Comparison of ENCODE assay signal across 31 cellular contexts in the genomic region with DNA sequence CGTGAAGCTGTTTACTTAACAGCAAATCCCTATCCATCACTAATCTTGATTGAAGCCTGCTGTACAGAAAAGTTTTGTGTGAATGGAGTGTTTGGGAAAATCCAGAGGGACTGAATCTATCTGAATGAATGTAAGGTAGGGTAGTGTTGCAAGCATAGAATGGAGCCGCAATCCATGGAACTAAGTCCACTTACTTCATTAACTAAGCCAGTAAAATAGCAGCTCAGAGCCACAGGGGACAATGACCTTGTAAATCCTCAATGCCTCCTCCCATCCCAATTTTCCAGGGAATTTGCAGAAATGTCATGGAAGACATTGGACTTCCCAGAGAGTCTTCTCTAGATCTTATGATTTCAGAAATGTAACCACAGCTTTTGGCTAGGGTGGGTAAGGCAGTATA. TPM values are rescaled to one million over a fixed set of nuclear protein-coding genes. Genes with fewer than 3 reads are reported as not detected.
DNase-seq lines count a peak whose midpoint lies in the region; ATAC-seq, FAIRE-seq and TF ChIP-seq lines count a peak whose summit lies in the region.
"Had no signal": no experiment of that assay in that cellular context is flagged by ENCODE, and none has a peak within 500 bp of the region (broad histone marks: within the 10 kb centered on the region; RNA-seq: fewer than 3 reads in every experiment).

No MANE protein-coding gene starts in this region.

- no peak for TF ChIP-seq POLR2A in HepG2 (IDR thresholded peaks at IDR 0.05; ENCODE audit: insufficient read depth in 1 of 2, low read depth in 2 of 2, low read length in 2 of 2)

- no TSS peak for BruUV-seq in HepG2 (replicated peaks; lab: Mats Ljungman, UMichigan)

- peaks cover 4% of the 10 kb centered on the region for H3K36me3 Mint-ChIP-seq in T-helper 17 cell (ENCODE audit: low read depth)
- no peaks in the 10 kb centered on the region for H3K36me3 Mint-ChIP-seq in activated T-helper 2 cell treated with anti-CD3 and anti-CD28 coated beads, Interferon-gamma antibody, Interleukin-2, Interleukin-4, amounts not matched to agents 10 μg/mL and 5 μg/mL and 100 μg/mL, durations not matched to agents 14 hours and 24 hours and 36 hours (ENCODE audit: low read depth)
- H3K36me3 Mint-ChIP-seq: CD4-positive, alpha-beta memory T cell had no signal

- in situ Hi-C loops in GM13976 (cut with MboI; ENCODE audit: low sequenced_read_pairs, unreplicated experiment), result loop anchor here (25.0 kb wide), 1 partner anchor 308 kb away; no protein-coding TSS in a partner anchor
- in situ Hi-C loops in HepG2 (cut with HindIII; ENCODE audit: extremely low pct_ligation_motif_present, low pct_unique_long_range_greater_than_20kb), result no loop called here

- TF ChIP-seq RAD21 in HepG2 (CRISPR knock-in tag; IDR thresholded peaks at IDR 0.05), result no peak

- no peak for TF ChIP-seq CTCF in GM13976 (IDR thresholded peaks at IDR 0.05; ENCODE audit: borderline replicate concordance, control extremely low read depth, extremely low read depth, insufficient read depth, missing control alignments)
- no peak for TF ChIP-seq CTCF in HepG2 (CRISPR knock-in tag; IDR thresholded peaks at IDR 0.05)
- no peak for TF ChIP-seq CTCF in osteoblast (IDR thresholded peaks at IDR 0.05; ENCODE audit: extremely low read depth, low read depth, low read length)

- H3K4me3 Mint-ChIP-seq in T-helper 17 cell, result no peak overlapping the region
- no peak overlapping the region for H3K4me3 Mint-ChIP-seq in activated T-helper 2 cell treated with anti-CD3 and anti-CD28 coated beads, Interferon-gamma antibody, Interleukin-2, Interleukin-4, amounts not matched to agents 10 μg/mL and 5 μg/mL and 100 μg/mL, durations not matched to agents 14 hours and 24 hours and 36 hours (ENCODE audit: low read depth)
- H3K4me3 Mint-ChIP-seq: CD14-positive monocyte; CD4-positive, alpha-beta memory T cell; CD4-positive, CD25-positive, alpha-beta regulatory T cell; CD8-positive, alpha-beta memory T cell had no signal

- intact Hi-C loops in HepG2 (cut with micrococcal nuclease; ENCODE audit: unreplicated experiment), result no loop called here
- intact Hi-C loops in activated T-helper 2 cell treated with anti-CD3 and anti-CD28 coated beads, Interferon-gamma antibody, Interleukin-2, Interleukin-4, amounts not matched to agents 10 μg/mL and 5 μg/mL and 100 μg/mL, durations not matched to agents 14 hours and 24 hours and 36 hours (cut with micrococcal nuclease), result no loop called here

- H3K27ac ChIP-seq in HepG2 (ENCODE audit: extremely low read length, insufficient read depth, low read length) (no peak overlapping the region), osteoblast (ENCODE audit: low read depth, low read length) (no peak overlapping the region)
- H3K27ac ChIP-seq: BLaER1 had no signal

- TF ChIP-seq EP300 in HepG2 (IDR thresholded peaks at IDR 0.05; ENCODE audit: low read depth in 2 of 2, low read length in 2 of 2), result no peak
- no peak for TF ChIP-seq EP300 in HepG2 (CRISPR knock-in tag; IDR thresholded peaks at IDR 0.05; ENCODE audit: borderline replicate concordance)

- no peak overlapping the region for H3K27ac Mint-ChIP-seq in T-helper 17 cell
- no peak overlapping the region for H3K27ac Mint-ChIP-seq in activated T-helper 2 cell treated with anti-CD3 and anti-CD28 coated beads, Interferon-gamma antibody, Interleukin-2, Interleukin-4, amounts not matched to agents 10 μg/mL and 5 μg/mL and 100 μg/mL, durations not matched to agents 14 hours and 24 hours and 36 hours
- H3K27ac Mint-ChIP-seq: CD14-positive monocyte; CD8-positive, alpha-beta memory T cell had no signal

- H2AFZ ChIP-seq in HepG2 (ENCODE audit: low read length), result no peak overlapping the region
- H2AFZ ChIP-seq in osteoblast (ENCODE audit: low read length), result no peak overlapping the region

- H3K4me1 Mint-ChIP-seq in T-helper 17 cell, result no peaks in the 10 kb centered on the region
- H3K4me1 Mint-ChIP-seq in activated T-helper 2 cell treated with anti-CD3 and anti-CD28 coated beads, Interferon-gamma antibody, Interleukin-2, Interleukin-4, amounts not matched to agents 10 μg/mL and 5 μg/mL and 100 μg/mL, durations not matched to agents 14 hours and 24 hours and 36 hours (ENCODE audit: low read depth), result no peaks in the 10 kb centered on the region
- H3K4me1 Mint-ChIP-seq: CD14-positive monocyte; CD4-positive, alpha-beta memory T cell; CD4-positive, CD25-positive, alpha-beta regulatory T cell; CD8-positive, alpha-beta memory T cell had no signal

- H3K9me3 ChIP-seq in HepG2 (ENCODE audit: low read length) (peaks cover 11% of the 10 kb centered on the region), osteoblast (ENCODE audit: low read depth, low read length) (peaks cover 2% of the 10 kb centered on the region), T-helper 17 cell (ENCODE audit: control insufficient read depth, low read length, poor library complexity, severe bottlenecking) (no peaks in the 10 kb centered on the region)
- H3K9me3 ChIP-seq: BE2C had no signal

- no peak for FAIRE-seq in HepG2 (lab: Jason Lieb, UNC)
- FAIRE-seq: A204.1, GM12878, GM12892, GM19239 had no signal

- no peaks in the 10 kb centered on the region for H3K36me3 ChIP-seq in HepG2 (replicated peaks in 1 of 2; ENCODE audit: control insufficient read depth in 1 of 2, insufficient read depth in 2 of 2, low read length in 2 of 2)
- no peaks in the 10 kb centered on the region for H3K36me3 ChIP-seq in osteoblast (ENCODE audit: insufficient read depth, low read length)
- H3K36me3 ChIP-seq: BE2C had no signal

- H3K27me3 ChIP-seq in HepG2 (ENCODE audit: control insufficient read depth in 1 of 2, insufficient read depth in 2 of 2, low read length in 2 of 2) (peaks cover 1 to 32% of the 10 kb centered on the region in 2 experiments; a peak in 4 of 5 replicates), osteoblast (ENCODE audit: insufficient read depth, low read length) (peaks cover 3% of the 10 kb centered on the region)
- H3K27me3 ChIP-seq: BE2C, BLaER1 had no signal

- H3K9ac ChIP-seq in HepG2 (ENCODE audit: insufficient read depth, low read depth, low read length), result no peak overlapping the region
- H3K9ac ChIP-seq: BLaER1 had no signal

- DNase-seq in GM13976 (ENCODE audit: low spot score), result peak; percentile 5
- DNase-seq in iPS-NIHi7 (ENCODE audit: extremely low spot score), result peak; percentile 6
- DNase-seq in HepG2 (ENCODE audit: low spot score), result no peak
- DNase-seq in osteoblast (ENCODE audit: insufficient read length, low spot score, missing footprints), result peak; percentile 41
- DNase-seq in anterior cingulate cortex (lab: John Stamatoyannopoulos, UW), result no peak
- no peak for DNase-seq in T-helper 17 cell
- DNase-seq in activated T-helper 2 cell treated with anti-CD3 and anti-CD28 coated beads, Interferon-gamma antibody, Interleukin-2, Interleukin-4, amounts not matched to agents 10 μg/mL and 5 μg/mL and 100 μg/mL, durations not matched to agents 14 hours and 24 hours and 36 hours (ENCODE audit: low spot score), result no peak
- DNase-seq: 8988T; ACHN; BE2C; C1 segment of cervical spinal cord; CD4-positive, alpha-beta memory T cell; CD4-positive, CD25-positive, alpha-beta regulatory T cell; CD8-positive, alpha-beta memory T cell; COR-L47; DMS 273 treated with DMSO at 0.1 percent for 48 hours; DMS153; DMS53; DMS79; EL; GDM1 had no signal

- no peaks in the 10 kb centered on the region for H3K79me2 ChIP-seq in HepG2 (ENCODE audit: insufficient read depth, low read length)
- H3K79me2 ChIP-seq in osteoblast (ENCODE audit: insufficient read depth, low read length), result no peaks in the 10 kb centered on the region

- peaks cover 15% of the 10 kb centered on the region for H3K9me3 Mint-ChIP-seq in activated T-helper 2 cell treated with anti-CD3 and anti-CD28 coated beads, Interferon-gamma antibody, Interleukin-2, Interleukin-4, amounts not matched to agents 10 μg/mL and 5 μg/mL and 100 μg/mL, durations not matched to agents 14 hours and 24 hours and 36 hours

- 0% methylated on average over 2 of the region's 2 CpGs for WGBS in HepG2 (ENCODE audit: low lambda C conversion rate)

- POLR2A ChIA-PET in HepG2 (lab: Yijun Ruan, JAX), result no interaction called here

- ATAC-seq in HepG2, result 0 out of 3 replicates have a peak, but pooled peaks have one; percentile 31
- ATAC-seq in T-helper 17 cell, result no peak
- ATAC-seq: GM12878 had no signal

- H3K4me1 ChIP-seq in HepG2 (ENCODE audit: insufficient read depth, low read length), result no peaks in the 10 kb centered on the region
- H3K4me1 ChIP-seq in osteoblast (ENCODE audit: insufficient read depth, low read length), result no peaks in the 10 kb centered on the region
- H3K4me1 ChIP-seq: BE2C, BLaER1 had no signal

- H4K20me1 ChIP-seq in HepG2 (ENCODE audit: insufficient read depth, low read length) (no peaks in the 10 kb centered on the region), osteoblast (ENCODE audit: insufficient read depth, low read length) (no peaks in the 10 kb centered on the region)
- H4K20me1 ChIP-seq: BLaER1 had no signal

- peaks cover 12% of the 10 kb centered on the region for H3K27me3 Mint-ChIP-seq in T-helper 17 cell
- peaks cover 10% of the 10 kb centered on the region for H3K27me3 Mint-ChIP-seq in activated T-helper 2 cell treated with anti-CD3 and anti-CD28 coated beads, Interferon-gamma antibody, Interleukin-2, Interleukin-4, amounts not matched to agents 10 μg/mL and 5 μg/mL and 100 μg/mL, durations not matched to agents 14 hours and 24 hours and 36 hours (ENCODE audit: low read depth)

- H3K4me3 ChIP-seq in HepG2 (replicated peaks in 1 of 3; ENCODE audit: insufficient read depth in 1 of 3, low read depth in 2 of 3, low read length in 3 of 3), result no peak overlapping the region
- no peak overlapping the region for H3K4me3 ChIP-seq in osteoblast (ENCODE audit: insufficient read depth, low read length)
- H3K4me3 ChIP-seq: BLaER1, GM12878 had no signal

- CTCF ChIA-PET in HepG2 (lab: Yijun Ruan, JAX; ENCODE audit: low intra/inter-chr PET ratio, low total read pairs), result no interaction called here

- H3K4me2 ChIP-seq in HepG2 (ENCODE audit: low read depth, low read length) (no peak overlapping the region), osteoblast (ENCODE audit: insufficient read depth, low read length) (no peak overlapping the region)
- H3K4me2 ChIP-seq: BLaER1 had no signal

RNA-seq across cellular contexts. Expression of a gene that starts 15.2 kb away (rescaled TPM):
- not detected in 2 replicates for total RNA-seq in HepG2 (2016; rRNA removed; fragmentation: Illumina TruSeq; extraction: Trizol)
- total RNA-seq in HepG2 (2016; cell fraction: cytosol; rRNA removed; fragmentation: Illumina TruSeq; extraction: Trizol; ENCODE audit: low read depth), result not detected in 2 replicates
- not detected in 2 replicates for total RNA-seq in HepG2 (2016; cell fraction: insoluble cytoplasmic fraction; rRNA removed; fragmentation: Illumina TruSeq; extraction: Trizol)
- total RNA-seq in HepG2 (2016; cell fraction: membrane; rRNA removed; fragmentation: Illumina TruSeq; extraction: Trizol), result not detected in 2 replicates
- not detected in 2 replicates for total RNA-seq in HepG2 (2016; cell fraction: nucleus; rRNA removed; fragmentation: Illumina TruSeq; extraction: Trizol)
- not detected in 2 replicates for polyA plus RNA-seq in HepG2 (2011; rRNA removed)
- polyA plus RNA-seq in HepG2 (2011; cell fraction: cytosol; rRNA removed), result not detected in 2 replicates
- not detected in 2 replicates for polyA plus RNA-seq in HepG2 (2011; cell fraction: nucleus; rRNA removed)
- polyA plus RNA-seq in HepG2 (2012), result not detected in 2 replicates
- polyA plus RNA-seq in HepG2 (2016; cell fraction: cytosol; fragmentation: Illumina TruSeq; extraction: Trizol; ENCODE audit: low read depth), result not detected in 2 replicates
- not detected in 2 replicates for polyA plus RNA-seq in HepG2 (2016; cell fraction: insoluble cytoplasmic fraction; fragmentation: Illumina TruSeq; extraction: Trizol; ENCODE audit: low read depth)
- polyA plus RNA-seq in HepG2 (2016; cell fraction: membrane; fragmentation: Illumina TruSeq; extraction: Trizol; ENCODE audit: low read depth), result not detected in 2 replicates
- polyA plus RNA-seq in HepG2 (2016; cell fraction: nucleus; fragmentation: Illumina TruSeq; extraction: Trizol; ENCODE audit: insufficient read depth, low read depth), result not detected in 2 replicates
- polyA minus RNA-seq in HepG2 (2011; rRNA and poly(A)+ RNA removed; ENCODE audit: low replicate concordance), result not detected in 2 replicates
- polyA minus RNA-seq in HepG2 (2011; cell fraction: cytosol; rRNA and poly(A)+ RNA removed), result not detected in 2 replicates
- polyA minus RNA-seq in HepG2 (2011; cell fraction: nucleus; rRNA and poly(A)+ RNA removed), result not detected in 2 replicates
- not detected in 2 replicates for total RNA-seq in osteoblast
- total RNA-seq in T-helper 17 cell, result not detected
- not detected in 2 replicates for total RNA-seq in activated T-helper 2 cell treated with anti-CD3 and anti-CD28 coated beads, Interferon-gamma antibody, Interleukin-2, Interleukin-4, amounts not matched to agents 10 μg/mL and 5 μg/mL and 100 μg/mL, durations not matched to agents 14 hours and 24 hours and 36 hours
- total RNA-seq: A673; CD4-positive, alpha-beta memory T cell; CD4-positive, CD25-positive, alpha-beta regulatory T cell; CD8-positive, alpha-beta memory T cell; Daoy; G401; GM12878 had no signal
- polyA plus RNA-seq: AG04450; CD14-positive monocyte; CD4-positive, alpha-beta memory T cell; CD4-positive, CD25-positive, alpha-beta regulatory T cell; CD8-positive, alpha-beta memory T cell; GM12878 had no signal

RNA-seq across cellular contexts. Expression of a gene that starts 45.7 kb away (rescaled TPM):
- total RNA-seq in HepG2 (2016; rRNA removed; fragmentation: Illumina TruSeq; extraction: Trizol), result 19.0 and 25.0 TPM in 2 replicates
- 12.3 and 14.8 TPM in 2 replicates for total RNA-seq in HepG2 (2016; cell fraction: cytosol; rRNA removed; fragmentation: Illumina TruSeq; extraction: Trizol; ENCODE audit: low read depth)
- total RNA-seq in HepG2 (2016; cell fraction: insoluble cytoplasmic fraction; rRNA removed; fragmentation: Illumina TruSeq; extraction: Trizol), result 14.5 and 23.0 TPM in 2 replicates
- total RNA-seq in HepG2 (2016; cell fraction: membrane; rRNA removed; fragmentation: Illumina TruSeq; extraction: Trizol), result 15.7 and 16.0 TPM in 2 replicates
- total RNA-seq in HepG2 (2016; cell fraction: nucleus; rRNA removed; fragmentation: Illumina TruSeq; extraction: Trizol), result 26.9 and 32.2 TPM in 2 replicates
- 15.7 and 17.6 TPM in 2 replicates for polyA plus RNA-seq in HepG2 (2011; rRNA removed)
- polyA plus RNA-seq in HepG2 (2011; cell fraction: cytosol; rRNA removed), result 9.8 and 13.8 TPM in 2 replicates
- 13.8 and 17.5 TPM in 2 replicates for polyA plus RNA-seq in HepG2 (2011; cell fraction: nucleus; rRNA removed)
- polyA plus RNA-seq in HepG2 (2012), result 11.1 and 12.6 TPM in 2 replicates
- polyA plus RNA-seq in HepG2 (2016; cell fraction: cytosol; fragmentation: Illumina TruSeq; extraction: Trizol; ENCODE audit: low read depth), result 2.8 and 3.4 TPM in 2 replicates
- polyA plus RNA-seq in HepG2 (2016; cell fraction: insoluble cytoplasmic fraction; fragmentation: Illumina TruSeq; extraction: Trizol; ENCODE audit: low read depth), result 10.4 TPM in 2 replicates
- polyA plus RNA-seq in HepG2 (2016; cell fraction: membrane; fragmentation: Illumina TruSeq; extraction: Trizol; ENCODE audit: low read depth), result 5.2 and 6.0 TPM in 2 replicates
- polyA plus RNA-seq in HepG2 (2016; cell fraction: nucleus; fragmentation: Illumina TruSeq; extraction: Trizol; ENCODE audit: insufficient read depth, low read depth), result 32.2 and 33.8 TPM in 2 replicates
- polyA minus RNA-seq in HepG2 (2011; rRNA and poly(A)+ RNA removed; ENCODE audit: low replicate concordance), result 32.9 and 47.1 TPM in 2 replicates
- polyA minus RNA-seq in HepG2 (2011; cell fraction: cytosol; rRNA and poly(A)+ RNA removed), result 17.3 and 21.5 TPM in 2 replicates
- polyA minus RNA-seq in HepG2 (2011; cell fraction: nucleus; rRNA and poly(A)+ RNA removed), result 37.6 and 39.2 TPM in 2 replicates
- total RNA-seq in osteoblast, result 46.6 and 47.4 TPM in 2 replicates
- 10 to 100 TPM; 21.5 to 22.8 TPM for total RNA-seq in T-helper 17 cell
- total RNA-seq in activated T-helper 2 cell treated with anti-CD3 and anti-CD28 coated beads, Interferon-gamma antibody, Interleukin-2, Interleukin-4, amounts not matched to agents 10 μg/mL and 5 μg/mL and 100 μg/mL, durations not matched to agents 14 hours and 24 hours and 36 hours, result 124 and 139 TPM in 2 replicates

Comparison
In these comparisons a context has a peak if more than half of its experiments do, and no peak if none do; other contexts are left out.
1. DNase-seq: peak in GM13976 (single experiment), iPS-NIHi7 (single experiment) and osteoblast (single experiment); none in HepG2 (single experiment), anterior cingulate cortex (0 of 58), T-helper 17 cell (0 of 3) and activated T-helper 2 cell treated with anti-CD3 and anti-CD28 coated beads, Interferon-gamma antibody, Interleukin-2, Interleukin-4, amounts not matched to agents 10 μg/mL and 5 μg/mL and 100 μg/mL, durations not matched to agents 14 hours and 24 hours and 36 hours (single experiment).